Comparison of ENCODE assay signal across 10 cellular contexts in genomic region chr16:21646721-21647561, GRCh38. TPM values are rescaled to one million over a fixed set of nuclear protein-coding genes. Genes with fewer than 3 reads are reported as not detected.
DNase-seq lines count a peak whose midpoint lies in the region; ATAC-seq, FAIRE-seq and TF ChIP-seq lines count a peak whose summit lies in the region.
"Had no signal": no experiment of that assay in that cellular context is flagged by ENCODE, and none has a peak within 500 bp of the region (broad histone marks: within the 10 kb centered on the region; RNA-seq: fewer than 3 reads in every experiment).

No MANE protein-coding gene starts in this region.

- peak overlapping the region; percentile 41 to 60 for H3K27ac ChIP-seq in small intestine (ENCODE audit: low read depth in 1 of 2, low read length in 1 of 2)
- no peak overlapping the region for H3K27ac ChIP-seq in neural progenitor cell
- H3K27ac ChIP-seq: A549 had no signal

- WGBS in small intestine, 3 donors: 75 to 85% (median 76%) methylated on average over 18 of the region's 18 CpGs

- peaks cover 4% of the 10 kb centered on the region for H3K79me2 ChIP-seq in neural progenitor cell (ENCODE audit: low read depth)

- H3K27me3 Mint-ChIP-seq in neural progenitor cell (ENCODE audit: insufficient read depth, low read depth): no peaks in the 10 kb centered on the region

- H3K9me3 ChIP-seq in small intestine (ENCODE audit: control insufficient read depth, low read depth) (no peaks in the 10 kb centered on the region), neural progenitor cell (ENCODE audit: low read depth) (no peaks in the 10 kb centered on the region)
- H3K9me3 ChIP-seq: A549 had no signal

- H3K27me3 ChIP-seq in small intestine (ENCODE audit: control insufficient read depth in 2 of 2, insufficient read depth in 2 of 2, low read length in 2 of 2) (no peaks in the 10 kb centered on the region), neural progenitor cell (no peaks in the 10 kb centered on the region)

- no peaks in the 10 kb centered on the region for H3K9me3 Mint-ChIP-seq in neural progenitor cell

- TF ChIP-seq CTCF in neural progenitor cell (IDR thresholded peaks at IDR 0.05) (no peak), D721Med (IDR thresholded peaks at IDR 0.05; ENCODE audit: insufficient read depth, missing control alignments) (no peak)

- peak; percentile 88 for ATAC-seq in HG03460 (IDR thresholded peaks at IDR 0.05; ENCODE audit: unreplicated experiment)
- ATAC-seq: A549 had no signal

- H3F3A ChIP-seq in neural progenitor cell (ENCODE audit: low read depth): no peaks in the 10 kb centered on the region

- H3K4me1 ChIP-seq in small intestine (ENCODE audit: control insufficient read depth in 2 of 2, insufficient read depth in 1 of 2, low read depth in 1 of 2, low read length in 1 of 2) (peaks cover 0 to 5% of the 10 kb centered on the region in 2 donors), neural progenitor cell (no peaks in the 10 kb centered on the region)
- H3K4me1 ChIP-seq: A549 had no signal

- H3K4me3 ChIP-seq in small intestine (ENCODE audit: low read depth in 1 of 2, low read length in 2 of 2) (no peak overlapping the region), neural progenitor cell (no peak overlapping the region)
- H3K4me3 ChIP-seq: A549 had no signal

- H3K4me2 ChIP-seq in neural progenitor cell: no peak overlapping the region
- H3K4me2 ChIP-seq: A549 had no signal

- H3K36me3 ChIP-seq in small intestine (ENCODE audit: control insufficient read depth in 2 of 2, insufficient read depth in 2 of 2, low read length in 2 of 2) (peaks cover 0 to 2% of the 10 kb centered on the region in 2 donors), neural progenitor cell (no peaks in the 10 kb centered on the region)

- no peaks in the 10 kb centered on the region for H3K4me1 Mint-ChIP-seq in neural progenitor cell

- FAIRE-seq in small intestine (lab: Jason Lieb, UNC): no peak
- no peak for FAIRE-seq in D721Med (lab: Jason Lieb, UNC)
- FAIRE-seq: A549 had no signal

- DNase-seq in activated gamma-delta T cell treated with Interleukin-2 at 50 U/mL for 16 hours (peak; percentile 74), activated gamma-delta T cell (lab: John Stamatoyannopoulos, UW) (no peak), small intestine (peak; percentile 66), neural progenitor cell (ENCODE audit: low spot score) (no peak), NCI-H446 treated with DMSO at 0.1 percent for 48 hours (lab: John Stamatoyannopoulos, UW) (no peak), D721Med (ENCODE audit: insufficient read length, low spot score) (no peak)
- DNase-seq in activated T-cell treated with anti-CD3 and anti-CD28 coated beads, Interleukin-2, amount 50 U/mL, for 1 hour: peak; percentile 68

- H3K9ac ChIP-seq in neural progenitor cell: no peak overlapping the region

- H3K36me3 Mint-ChIP-seq in neural progenitor cell: peaks cover 6% of the 10 kb centered on the region

- H3K4me3 Mint-ChIP-seq in neural progenitor cell: no peak overlapping the region

- H2AFZ ChIP-seq in neural progenitor cell (replicated peaks): no peak overlapping the region

- H4K20me1 ChIP-seq in neural progenitor cell (ENCODE audit: low read depth): no peaks in the 10 kb centered on the region

- no peak overlapping the region for H3K27ac Mint-ChIP-seq in neural progenitor cell

RNA-seq across cellular contexts. Expression of gene IGSF6, which starts 5.5 kb away (rescaled TPM):
- polyA plus RNA-seq in small intestine: 1 to 10 TPM in 2 of 3 donors, under 1 TPM in 1; 0.45 to 2.7 (median 1.9) TPM
- not detected in 2 replicates for total RNA-seq in neural progenitor cell (ENCODE audit: low replicate concordance)
- total RNA-seq: pulmonary artery endothelial cell had no signal
- polyA plus RNA-seq: A549 had no signal

RNA-seq across cellular contexts. Expression of gene OTOA, which starts 16.8 kb away (rescaled TPM):
- under 1 TPM in 2 of 3 donors, not detected in 1; 0.09 to 0.27 TPM for polyA plus RNA-seq in small intestine
- total RNA-seq in neural progenitor cell (ENCODE audit: low replicate concordance): 0.40 TPM in 1 of 2 replicates, not detected in the other
- total RNA-seq: pulmonary artery endothelial cell had no signal

RNA-seq across cellular contexts. Expression of gene METTL9, which starts 47.6 kb away (rescaled TPM):
- 10 to 100 TPM; 38.7 to 63.0 (median 59.1) TPM for polyA plus RNA-seq in small intestine
- total RNA-seq in neural progenitor cell (ENCODE audit: low replicate concordance): 234 and 329 TPM in 2 replicates

Comparison
In these comparisons a context has a peak if more than half of its experiments do, and no peak if none do; other contexts are left out.
1. DNase-seq: peak in activated gamma-delta T cell treated with Interleukin-2 at 50 U/mL for 16 hours (single experiment), activated T-cell treated with anti-CD3 and anti-CD28 coated beads, Interleukin-2, amount 50 U/mL, for 1 hour (single experiment) and small intestine (single experiment); none in activated gamma-delta T cell (single experiment), neural progenitor cell (single experiment), NCI-H446 treated with DMSO at 0.1 percent for 48 hours (single experiment) and D721Med (single experiment).